ENCODE assay signal across 9 cellular contexts in genomic region chr5:16894236-16895057, GRCh38. TPM values are rescaled to one million over a fixed set of nuclear protein-coding genes. Genes with fewer than 3 reads are reported as not detected.
DNase-seq lines count a peak whose midpoint lies in the region; ATAC-seq and TF ChIP-seq lines count a peak whose summit lies in the region.
"Had no signal": no experiment of that assay in that cellular context is flagged by ENCODE, and none has a peak within 500 bp of the region (broad histone marks: within the 10 kb centered on the region; RNA-seq: fewer than 3 reads in every experiment).

No MANE protein-coding gene starts in this region.

- H3K27me3 ChIP-seq in heart left ventricle (no peaks in the 10 kb centered on the region), upper lobe of left lung (no peaks in the 10 kb centered on the region)

- peak overlapping the region; percentile 43 for H3K4me3 Mint-ChIP-seq in glutamatergic neuron (ENCODE audit: unreplicated experiment)
- H3K4me3 Mint-ChIP-seq: CD14-positive monocyte had no signal

- intact Hi-C loops in heart left ventricle (cut with DNase I) (no loop called here), Right ventricle myocardium inferior (cut with DNase I) (no loop called here)

- H3K9me3 Mint-ChIP-seq in glutamatergic neuron (ENCODE audit: unreplicated experiment): no peaks in the 10 kb centered on the region

- peaks cover 0 to 13% (median 6%) of the 10 kb centered on the region in 12 donors for H3K4me1 ChIP-seq in heart left ventricle
- H3K4me1 ChIP-seq in upper lobe of left lung: peaks cover 23 to 49% (median 34%) of the 10 kb centered on the region in 4 donors

- H3K9me3 ChIP-seq in heart left ventricle (no peaks in the 10 kb centered on the region), upper lobe of left lung (no peaks in the 10 kb centered on the region)

- TF ChIP-seq POLR2A in heart left ventricle (IDR thresholded peaks at IDR 0.05): no peak
- no peak for TF ChIP-seq POLR2A in upper lobe of left lung (IDR thresholded peaks at IDR 0.05)

- H3K36me3 ChIP-seq in heart left ventricle: no peaks in the 10 kb centered on the region
- H3K36me3 ChIP-seq in upper lobe of left lung: no peaks in the 10 kb centered on the region

- peak overlapping the region; percentile 52 for H3K27ac Mint-ChIP-seq in glutamatergic neuron (ENCODE audit: unreplicated experiment)
- H3K27ac Mint-ChIP-seq: CD14-positive monocyte had no signal

- H3K27ac ChIP-seq in heart left ventricle (no peak overlapping the region), upper lobe of left lung (peak overlapping the region in 3 of 4 donors; percentile 8 to 35 (median 31))

- 60 to 69% (median 64%) methylated on average over 13 of the region's 13 CpGs for WGBS in heart left ventricle, 4 donors
- WGBS in upper lobe of left lung, 2 donors: 55 to 58% methylated on average over 13 of the region's 13 CpGs

- H3K4me1 Mint-ChIP-seq in glutamatergic neuron (ENCODE audit: low read depth, unreplicated experiment): peaks cover 38% of the 10 kb centered on the region

- H3K36me3 Mint-ChIP-seq in glutamatergic neuron (ENCODE audit: unreplicated experiment): no peaks in the 10 kb centered on the region
- H3K36me3 Mint-ChIP-seq: CD14-positive monocyte had no signal

- DNase-seq in heart left ventricle (no peak), Right ventricle myocardium inferior (ENCODE audit: missing footprints) (no peak), SHP77 (lab: John Stamatoyannopoulos, UW) (peak; percentile 65 to 73), glutamatergic neuron (no peak), upper lobe of left lung (peak in 1 of 2 donors; percentile 35), AG08396 (ENCODE audit: low spot score) (no peak), ureter (ENCODE audit: low spot score) (no peak)

- no peak for TF ChIP-seq CTCF in heart left ventricle (IDR thresholded peaks at IDR 0.05)
- no peak for TF ChIP-seq CTCF in glutamatergic neuron (IDR thresholded peaks at IDR 0.05; ENCODE audit: partially characterized antibody, unreplicated experiment)
- no peak for TF ChIP-seq CTCF in upper lobe of left lung (IDR thresholded peaks at IDR 0.05)

- no peak overlapping the region for H3K4me3 ChIP-seq in heart left ventricle
- no peak overlapping the region for H3K4me3 ChIP-seq in upper lobe of left lung

- ATAC-seq in heart left ventricle (peak in 3 of 4 donors; percentile 38 to 74 (median 55)), Right ventricle myocardium inferior (no peak), upper lobe of left lung (ENCODE audit: low FRiP score in 2 of 2) (peak; percentile 39 to 44), HG03521 (IDR thresholded peaks at IDR 0.05; ENCODE audit: unreplicated experiment) (no peak)

- H3K27me3 Mint-ChIP-seq in glutamatergic neuron (ENCODE audit: unreplicated experiment): peaks cover 4% of the 10 kb centered on the region

- TF ChIP-seq EP300 in upper lobe of left lung (IDR thresholded peaks at IDR 0.05): no peak

RNA-seq across cellular contexts. Expression of gene MYO10, which starts 41.6 kb away (rescaled TPM):
- total RNA-seq in heart left ventricle (10 to 100 TPM in 1 of 9 donors, 1 to 10 TPM in 8; 2.0 to 17.3 (median 5.5) TPM), Right ventricle myocardium inferior (4.8 TPM), glutamatergic neuron (ENCODE audit: unreplicated experiment) (23.1 TPM), upper lobe of left lung (100 to 1,000 TPM in 1 of 6 donors, 10 to 100 TPM in 5; 31.9 to 135 (median 57.7) TPM), ureter (19.7 TPM)
- 1 to 10 TPM; 2.0 to 2.8 TPM for polyA plus RNA-seq in heart left ventricle

Comparison
In these comparisons a context has a peak if more than half of its experiments do, and no peak if none do; other contexts are left out.
1. ATAC-seq: peak in heart left ventricle (3 of 4) and upper lobe of left lung (2 of 2); none in Right ventricle myocardium inferior (single experiment) and HG03521 (single experiment).
2. DNase-seq: peak in SHP77 (2 of 2); none in heart left ventricle (0 of 5), Right ventricle myocardium inferior (single experiment), glutamatergic neuron (single experiment), AG08396 (single experiment) and ureter (single experiment).
3. H3K27ac ChIP-seq: peak in upper lobe of left lung (3 of 4); none in heart left ventricle (0 of 12).